21 cellular contexts compared by ENCODE assay signal in genomic region chr4:92825785-92826184, GRCh38.
"Had no signal": no experiment of that assay in that cellular context is flagged by ENCODE, and none has a peak within 500 bp of the region (broad histone marks: within the 10 kb centered on the region; RNA-seq: fewer than 3 reads in every experiment).

No MANE protein-coding gene starts in this region.

- H3K4me2 ChIP-seq: hepatocyte had no signal

- ATAC-seq: natural killer cell, psoas muscle, right lobe of liver had no signal

- H3K9ac ChIP-seq: parathyroid adenoma had no signal

- H3K27me3 Mint-ChIP-seq: memory B cell; stimulated activated memory B cell treated with anti-CD40 and anti-IgM and Interleukin-4, amounts not matched to agents 10 μg/mL and 1 μg/mL and 100 μg/mL, for 72 hours; stimulated activated naive CD8-positive, alpha-beta T cell treated with anti-CD3 and anti-CD28 coated beads, Interleukin-15, Interleukin-2, amounts not matched to agents 100 ng/mL and 50 ng/mL, for 24 hours had no signal

- H2AFZ ChIP-seq: hepatocyte, parathyroid adenoma had no signal

- H3K4me1 Mint-ChIP-seq: memory B cell; natural killer cell; neural crest cell; stimulated activated memory B cell treated with anti-CD40 and anti-IgM and Interleukin-4, amounts not matched to agents 10 μg/mL and 1 μg/mL and 100 μg/mL, for 72 hours had no signal

- H3K79me2 ChIP-seq: hepatocyte, parathyroid adenoma had no signal

- H3K36me3 ChIP-seq: colonic mucosa, esophagus squamous epithelium, right lobe of liver, tibial nerve had no signal

- H3K9me3 Mint-ChIP-seq: memory B cell; mesothelial cell of epicardium; neural crest cell; stimulated activated memory B cell treated with anti-CD40 and anti-IgM and Interleukin-4, amounts not matched to agents 10 μg/mL and 1 μg/mL and 100 μg/mL, for 72 hours had no signal

- H3K4me3 ChIP-seq: colonic mucosa, esophagus squamous epithelium, hepatocyte, psoas muscle, right lobe of liver, tibial nerve had no signal

- H3K27ac ChIP-seq: colonic mucosa, esophagus squamous epithelium, hepatocyte, parathyroid adenoma, psoas muscle, right lobe of liver, tibial nerve had no signal

- H3K4me3 Mint-ChIP-seq: memory B cell; mesothelial cell of epicardium; natural killer cell; neural crest cell; stimulated activated memory B cell treated with anti-CD40 and anti-IgM and Interleukin-4, amounts not matched to agents 10 μg/mL and 1 μg/mL and 100 μg/mL, for 72 hours; stimulated activated naive CD8-positive, alpha-beta T cell treated with anti-CD3 and anti-CD28 coated beads, Interleukin-15, Interleukin-2, amounts not matched to agents 100 ng/mL and 50 ng/mL, for 24 hours had no signal

- H3K36me3 Mint-ChIP-seq: memory B cell; mesothelial cell of epicardium; natural killer cell; stimulated activated memory B cell treated with anti-CD40 and anti-IgM and Interleukin-4, amounts not matched to agents 10 μg/mL and 1 μg/mL and 100 μg/mL, for 72 hours had no signal

- H3K27me3 ChIP-seq: colonic mucosa, esophagus squamous epithelium, hepatocyte, right lobe of liver, tibial nerve had no signal

- DNase-seq: cerebellar nuclear complex; colonic mucosa; dermis blood vessel endothelial cell; esophagus squamous epithelium; foreskin fibroblast; head of caudate nucleus; kidney glomerular epithelial cell; natural killer cell; occipital lobe; psoas muscle; retina; right lobe of liver; stimulated activated CD4-positive, alpha-beta T cell treated with anti-CD3 and anti-CD28 coated beads, Interleukin-4, amount 100 ng/mL, for 1 hour had no signal

- H3K4me1 ChIP-seq: colonic mucosa, parathyroid adenoma, psoas muscle, right lobe of liver, tibial nerve had no signal

- H3K9me3 ChIP-seq: colonic mucosa, esophagus squamous epithelium, psoas muscle, right lobe of liver, tibial nerve had no signal

- H3K27ac Mint-ChIP-seq: memory B cell; mesothelial cell of epicardium; natural killer cell; stimulated activated memory B cell treated with anti-CD40 and anti-IgM and Interleukin-4, amounts not matched to agents 10 μg/mL and 1 μg/mL and 100 μg/mL, for 72 hours; stimulated activated naive CD8-positive, alpha-beta T cell treated with anti-CD3 and anti-CD28 coated beads, Interleukin-15, Interleukin-2, amounts not matched to agents 100 ng/mL and 50 ng/mL, for 24 hours had no signal
